In genomic region chr11:63805844-63806415, GRCh38 we compare ENCODE assay signal across 1 cellular context.
TF ChIP-seq lines count a peak whose summit lies in the region.

No MANE protein-coding gene starts in this region.

TF ChIP-seq in endothelial cell of umbilical vein, 7 proteins besides CTCF, POLR2A, EP300 and RAD21:
- TF ChIP-seq JUN (IDR thresholded peaks at IDR 0.05; ENCODE audit: borderline replicate concordance, insufficient read depth, insufficient read length, low read depth) (no peak), GATA2 (IDR thresholded peaks at IDR 0.05; ENCODE audit: insufficient read depth, insufficient read length, low read depth, low read length) (no peak), POLR2AphosphoS5 (IDR thresholded peaks at IDR 0.05; ENCODE audit: insufficient read depth, low read depth, low read length) (no peak), MYC (IDR thresholded peaks at IDR 0.05; ENCODE audit: low read depth, low read length) (no peak), FOS (IDR thresholded peaks at IDR 0.05; ENCODE audit: borderline replicate concordance, insufficient read depth, low read length) (no peak), EZH2 (IDR thresholded peaks at IDR 0.05; ENCODE audit: borderline replicate concordance, low read depth, low read length, severe bottlenecking) (no peak)
- TF ChIP-seq, protein P1, sequence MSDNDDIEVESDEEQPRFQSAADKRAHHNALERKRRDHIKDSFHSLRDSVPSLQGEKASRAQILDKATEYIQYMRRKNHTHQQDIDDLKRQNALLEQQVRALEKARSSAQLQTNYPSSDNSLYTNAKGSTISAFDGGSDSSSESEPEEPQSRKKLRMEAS (IDR thresholded peaks at IDR 0.05; ENCODE audit: insufficient read depth, insufficient read length): no peak
